ENCODE assay signal across 8 cellular contexts in genomic region chr3:127455541-127456450, GRCh38.
A peak's percentile ranks its signal among the peaks of the same experiment; 100 is the strongest.
DNase-seq lines count a peak whose midpoint lies in the region; ATAC-seq and TF ChIP-seq lines count a peak whose summit lies in the region.

No MANE protein-coding gene starts in this region.

- H4K20me1 ChIP-seq in fibroblast of lung (ENCODE audit: control insufficient read depth, extremely low read depth, insufficient read depth, low read length), result no peaks in the 10 kb centered on the region

- no peaks in the 10 kb centered on the region for H3K4me1 ChIP-seq in fibroblast of lung (ENCODE audit: control insufficient read depth, extremely low read depth, insufficient read depth, low read length)
- H3K4me1 ChIP-seq in muscle layer of duodenum (ENCODE audit: control insufficient read depth in 1 of 2, insufficient read depth in 2 of 2, low read length in 2 of 2), result peaks cover 0 to 23% of the 10 kb centered on the region in 2 donors

- TF ChIP-seq CTCF in fibroblast of lung (conservative IDR thresholded peaks at IDR 0.05 in 1 of 2, IDR thresholded peaks at IDR 0.05 in 1 of 2; ENCODE audit: low read depth in 1 of 2, low read length in 2 of 2), result peak; percentile 50 to 89

- H2AFZ ChIP-seq in fibroblast of lung (ENCODE audit: low read length), result no peak overlapping the region

- H3K9me3 ChIP-seq in fibroblast of lung (ENCODE audit: control insufficient read depth, insufficient read depth, low read depth, low read length), result no peaks in the 10 kb centered on the region
- no peaks in the 10 kb centered on the region for H3K9me3 ChIP-seq in muscle layer of duodenum (ENCODE audit: control insufficient read depth in 1 of 2, low read length in 2 of 2)

- H3K79me2 ChIP-seq in fibroblast of lung (ENCODE audit: control insufficient read depth, insufficient read depth, low read length), result no peaks in the 10 kb centered on the region

- ATAC-seq in GM18502 (IDR thresholded peaks at IDR 0.05; ENCODE audit: poor library complexity, unreplicated experiment) (peak; percentile 81), HG03432 (IDR thresholded peaks at IDR 0.05; ENCODE audit: unreplicated experiment) (peak; percentile 87)

- H3K9ac ChIP-seq in fibroblast of lung (ENCODE audit: insufficient read depth, low read length), result no peak overlapping the region

- H3K27ac ChIP-seq in fibroblast of lung (ENCODE audit: insufficient read depth, low read length) (no peak overlapping the region), muscle layer of duodenum (ENCODE audit: low read length) (no peak overlapping the region)

- peaks cover 11% of the 10 kb centered on the region for H3K27me3 ChIP-seq in fibroblast of lung (ENCODE audit: control insufficient read depth, insufficient read depth, low read length)
- H3K27me3 ChIP-seq in muscle layer of duodenum (ENCODE audit: low read depth, low read length), result peaks cover 36% of the 10 kb centered on the region

- peak overlapping the region in 2 of 4 experiments; percentile 22 to 45 for H3K4me3 ChIP-seq in fibroblast of lung (replicated peaks in 1 of 4; ENCODE audit: control extremely low read depth in 1 of 4, insufficient read depth in 1 of 4, low read depth in 3 of 4, low read length in 4 of 4)
- H3K4me3 ChIP-seq in muscle layer of duodenum (ENCODE audit: low read depth in 1 of 2, low read length in 2 of 2), result peak overlapping the region; percentile 7 to 52

- DNase-seq in AG08395 (ENCODE audit: low spot score) (peak; percentile 86), NCI-H524 (lab: John Stamatoyannopoulos, UW) (peak; percentile 91 to 95), activated T-cell treated with anti-CD3 and anti-CD28 coated beads for 24 hours (ENCODE audit: low read depth) (peak; percentile 55), fibroblast of lung (ENCODE audit: low read depth in 2 of 2) (peak; percentile 36 to 40), stromal cell of bone marrow (ENCODE audit: low read depth) (peak; percentile 25)

- no peaks in the 10 kb centered on the region for H3K36me3 ChIP-seq in fibroblast of lung (ENCODE audit: control insufficient read depth, insufficient read depth, low read length)
- H3K36me3 ChIP-seq in muscle layer of duodenum (ENCODE audit: control insufficient read depth in 1 of 2, insufficient read depth in 2 of 2, low read length in 2 of 2), result no peaks in the 10 kb centered on the region

- peak overlapping the region; percentile 40 for H3K4me2 ChIP-seq in fibroblast of lung (ENCODE audit: extremely low read depth, insufficient read depth, low read length)

Comparison
In these comparisons a context has a peak if more than half of its experiments do, and no peak if none do; other contexts are left out.
1. DNase-seq: peak in every context shown above with its lines; median percentile 93 in NCI-H524; 86 in AG08395; 55 in activated T-cell treated with anti-CD3 and anti-CD28 coated beads for 24 hours; 38 in fibroblast of lung; 25 in stromal cell of bone marrow.